Comparison of ENCODE assay signal across 27 cellular contexts in genomic region chr13:75461314-75461713, GRCh38.
"Had no signal": no experiment of that assay in that cellular context is flagged by ENCODE, and none has a peak within 500 bp of the region (broad histone marks: within the 10 kb centered on the region; RNA-seq: fewer than 3 reads in every experiment).

No MANE protein-coding gene starts in this region.

- H3K4me1 ChIP-seq: spleen, tibial nerve had no signal

- H3K27ac Mint-ChIP-seq: activated CD4-positive, alpha-beta T cell treated with anti-CD3 and anti-CD28 coated beads for 36 hours; activated CD8-positive, alpha-beta memory T cell treated with anti-CD3 and anti-CD28 coated beads, Interleukin-2, amount 10 ng/mL, durations not matched to agents 7 days and 5 days; activated CD8-positive, alpha-beta T cell treated with anti-CD3 and anti-CD28 coated beads, Interleukin-2, amount 10 ng/mL, durations not matched to agents 7 days and 5 days; activated naive CD4-positive, alpha-beta T cell treated with anti-CD3 and anti-CD28 coated beads, Interleukin-2, amount 50 U/mL, for 24 hours; activated T-helper 2 cell treated with anti-CD3 and anti-CD28 coated beads, Interferon-gamma antibody, Interleukin-2, Interleukin-4, amounts not matched to agents 10 μg/mL and 5 μg/mL and 100 μg/mL, durations not matched to agents 14 hours and 24 hours and 36 hours; effector memory CD8-positive, alpha-beta T cell; naive thymus-derived CD4-positive, alpha-beta T cell had no signal

- H3K27ac ChIP-seq: coronary artery, dorsolateral prefrontal cortex, pancreas, right atrium auricular region, spleen, suprapubic skin, tibial nerve had no signal

- H3K4me3 Mint-ChIP-seq: activated CD4-positive, alpha-beta T cell treated with anti-CD3 and anti-CD28 coated beads for 36 hours; activated CD8-positive, alpha-beta memory T cell treated with anti-CD3 and anti-CD28 coated beads, Interleukin-2, amount 10 ng/mL, durations not matched to agents 7 days and 5 days; activated CD8-positive, alpha-beta T cell treated with anti-CD3 and anti-CD28 coated beads, Interleukin-2, amount 10 ng/mL, durations not matched to agents 7 days and 5 days; activated naive CD4-positive, alpha-beta T cell treated with anti-CD3 and anti-CD28 coated beads, Interleukin-2, amount 50 U/mL, for 24 hours; effector memory CD8-positive, alpha-beta T cell; naive thymus-derived CD4-positive, alpha-beta T cell; neural crest cell had no signal

- ATAC-seq: activated CD4-positive, alpha-beta T cell treated with anti-CD3 and anti-CD28 coated beads for 36 hours; activated CD8-positive, alpha-beta memory T cell treated with anti-CD3 and anti-CD28 coated beads, Interleukin-2, amount 10 ng/mL, durations not matched to agents 7 days and 5 days; activated CD8-positive, alpha-beta T cell treated with anti-CD3 and anti-CD28 coated beads, Interleukin-2, amount 10 ng/mL, durations not matched to agents 7 days and 5 days; effector memory CD8-positive, alpha-beta T cell; esophagus mucosa; left cardiac atrium; naive thymus-derived CD4-positive, alpha-beta T cell had no signal

- H3K9me3 ChIP-seq: pancreas, right atrium auricular region, spleen, suprapubic skin, tibial nerve had no signal

- H3K9me3 Mint-ChIP-seq: activated naive CD4-positive, alpha-beta T cell treated with anti-CD3 and anti-CD28 coated beads, Interleukin-2, amount 50 U/mL, for 24 hours; activated T-helper 2 cell treated with anti-CD3 and anti-CD28 coated beads, Interferon-gamma antibody, Interleukin-2, Interleukin-4, amounts not matched to agents 10 μg/mL and 5 μg/mL and 100 μg/mL, durations not matched to agents 14 hours and 24 hours and 36 hours; effector memory CD8-positive, alpha-beta T cell had no signal

- H3K4me3 ChIP-seq: coronary artery, dorsolateral prefrontal cortex, pancreas, right atrium auricular region, spleen, suprapubic skin, tibial nerve had no signal

- H3K4me1 Mint-ChIP-seq: activated CD4-positive, alpha-beta T cell treated with anti-CD3 and anti-CD28 coated beads for 36 hours; activated CD8-positive, alpha-beta memory T cell treated with anti-CD3 and anti-CD28 coated beads, Interleukin-2, amount 10 ng/mL, durations not matched to agents 7 days and 5 days; activated naive CD4-positive, alpha-beta T cell treated with anti-CD3 and anti-CD28 coated beads, Interleukin-2, amount 50 U/mL, for 24 hours; naive thymus-derived CD4-positive, alpha-beta T cell had no signal

- FAIRE-seq: endothelial cell of umbilical vein, pancreas had no signal

- H3K36me3 Mint-ChIP-seq: activated CD8-positive, alpha-beta memory T cell treated with anti-CD3 and anti-CD28 coated beads, Interleukin-2, amount 10 ng/mL, durations not matched to agents 7 days and 5 days; activated naive CD4-positive, alpha-beta T cell treated with anti-CD3 and anti-CD28 coated beads, Interleukin-2, amount 50 U/mL, for 24 hours; naive thymus-derived CD4-positive, alpha-beta T cell had no signal

- DNase-seq: activated CD4-positive, alpha-beta T cell treated with anti-CD3 and anti-CD28 coated beads for 36 hours; activated CD4-positive, CD25-positive, alpha-beta regulatory T cell; activated CD8-positive, alpha-beta memory T cell treated with anti-CD3 and anti-CD28 coated beads, Interleukin-2, amount 10 ng/mL, durations not matched to agents 7 days and 5 days; activated CD8-positive, alpha-beta T cell treated with anti-CD3 and anti-CD28 coated beads, Interleukin-2, amount 10 ng/mL, durations not matched to agents 7 days and 5 days; activated T-cell treated with anti-CD3 and anti-CD28 coated beads, Interleukin-2, amount 50 U/mL, for 48 hours; anterior cingulate cortex; cerebellar nuclear complex; dorsolateral prefrontal cortex; effector memory CD8-positive, alpha-beta T cell; foreskin melanocyte; islet precursor cell; left cardiac atrium; midbrain; naive thymus-derived CD4-positive, alpha-beta T cell; nucleus accumbens; pancreas; spleen; stimulated activated naive CD4-positive, alpha-beta T cell had no signal

- H3K27me3 ChIP-seq: dorsolateral prefrontal cortex, pancreas, right atrium auricular region, spleen, suprapubic skin, tibial nerve had no signal

- H3K36me3 ChIP-seq: pancreas, right atrium auricular region, spleen, suprapubic skin had no signal
